ENCODE assay signal across 2 cellular contexts in genomic region chr10:28922861-28923260, GRCh38.
TF ChIP-seq lines count a peak whose summit lies in the region.

No MANE protein-coding gene starts in this region.

TF ChIP-seq in GM23338, 12 proteins besides CTCF, POLR2A, EP300 and RAD21:
- TF ChIP-seq POLR2AphosphoS5 (IDR thresholded peaks at IDR 0.05; ENCODE audit: low read depth) (no peak), JUNB (IDR thresholded peaks at IDR 0.05; ENCODE audit: unreplicated experiment) (no peak), ZNF114 (CRISPR knock-in tag; IDR thresholded peaks at IDR 0.05) (no peak), EZH2 (IDR thresholded peaks at IDR 0.05; ENCODE audit: low read depth, unreplicated experiment) (no peak), REST (IDR thresholded peaks at IDR 0.05; ENCODE audit: unreplicated experiment) (no peak), NANOG (IDR thresholded peaks at IDR 0.05; ENCODE audit: borderline replicate concordance) (no peak), ETS1 (IDR thresholded peaks at IDR 0.05) (no peak), STAT1 (IDR thresholded peaks at IDR 0.05; ENCODE audit: unreplicated experiment) (no peak), ZNF331 (CRISPR knock-in tag; IDR thresholded peaks at IDR 0.05; ENCODE audit: low read depth) (no peak), EZH2phosphoT487 (IDR thresholded peaks at IDR 0.05; ENCODE audit: unreplicated experiment) (no peak), ZNF462 (CRISPR knock-in tag; IDR thresholded peaks at IDR 0.05) (no peak), CREB1 (CRISPR knock-in tag; IDR thresholded peaks at IDR 0.05; ENCODE audit: low read depth) (no peak)
TF ChIP-seq in GM23338: peak in this region for 0.

TF ChIP-seq in H1, 55 proteins besides CTCF, POLR2A, EP300 and RAD21:
- no peak for TF ChIP-seq PHF8 (conservative IDR thresholded peaks at IDR 0.05; ENCODE audit: low read depth, low read length)
- TF ChIP-seq TAF1 (IDR thresholded peaks at IDR 0.05; ENCODE audit: low read depth, low read length) = no peak
- TF ChIP-seq SUZ12 (IDR thresholded peaks at IDR 0.05; ENCODE audit: low read length) = no peak
- TF ChIP-seq CBX8 (IDR thresholded peaks at IDR 0.05; ENCODE audit: borderline replicate concordance, low read depth, low read length) = no peak
- no peak for TF ChIP-seq ZNF274 (IDR thresholded peaks at IDR 0.05; ENCODE audit: borderline replicate concordance, extremely low read depth, low read length)
- no peak for TF ChIP-seq JUND (IDR thresholded peaks at IDR 0.05; ENCODE audit: low read length)
- TF ChIP-seq JUN (IDR thresholded peaks at IDR 0.05; ENCODE audit: low read depth, low read length) = no peak
- TF ChIP-seq TCF12 (IDR thresholded peaks at IDR 0.05; ENCODE audit: low read depth, low read length) = no peak
- TF ChIP-seq CHD1 (IDR thresholded peaks at IDR 0.05; ENCODE audit: low read depth, low read length) = no peak
- no peak for TF ChIP-seq TAF7 (optimal IDR thresholded peaks at IDR 0.05; ENCODE audit: borderline replicate concordance, low read depth, low read length)
- TF ChIP-seq ATF3 (IDR thresholded peaks at IDR 0.05; ENCODE audit: insufficient read depth, low read depth, low read length) = no peak
TF ChIP-seq in H1: peak in this region for 0.
